Comparison of ENCODE assay signal across 10 cellular contexts in the genomic region with DNA sequence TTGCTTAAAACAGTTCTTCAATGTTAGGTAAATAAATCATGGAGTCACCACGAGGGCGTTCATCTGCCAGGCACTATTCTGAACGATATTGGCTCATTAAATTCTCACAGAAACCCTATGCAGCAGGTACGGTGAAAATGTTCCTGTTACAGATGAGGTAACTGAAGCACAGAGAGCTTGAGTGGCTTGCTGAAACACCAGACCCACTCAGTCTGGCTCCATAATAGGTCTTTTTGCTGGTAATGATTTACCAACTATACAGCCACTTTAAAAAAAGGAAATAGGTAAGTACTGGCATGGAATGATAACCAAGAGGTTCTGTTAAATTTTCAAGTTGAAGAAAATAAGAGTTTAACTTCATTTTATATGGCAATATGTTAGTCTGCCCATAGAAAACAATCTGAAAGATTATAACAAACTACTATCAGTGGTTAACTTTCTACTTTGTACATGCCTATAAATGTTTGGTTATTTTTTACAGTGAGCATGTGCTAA. TPM values are rescaled to one million over a fixed set of nuclear protein-coding genes. Genes with fewer than 3 reads are reported as not detected.
A peak's percentile ranks its signal among the peaks of the same experiment; 100 is the strongest.
DNase-seq lines count a peak whose midpoint lies in the region; TF ChIP-seq lines count a peak whose summit lies in the region.
"Had no signal": no experiment of that assay in that cellular context is flagged by ENCODE, and none has a peak within 500 bp of the region (broad histone marks: within the 10 kb centered on the region; RNA-seq: fewer than 3 reads in every experiment).

No MANE protein-coding gene starts in this region.

- no peak for TF ChIP-seq POLR2A in esophagus squamous epithelium (IDR thresholded peaks at IDR 0.05)

- peak overlapping the region; percentile 84 for H3K4me2 ChIP-seq in skeletal muscle satellite cell (ENCODE audit: low read length)

- H3K27ac ChIP-seq in esophagus squamous epithelium, result peak overlapping the region; percentile 95 to 100 (median 98)

- peak; percentile 46 for DNase-seq in DMS 273 (lab: John Stamatoyannopoulos, UW; ENCODE audit: unreplicated experiment)
- no peak for DNase-seq in DMS 273 treated with DMSO at 0.1 percent for 48 hours (lab: John Stamatoyannopoulos, UW)
- peak; percentile 9 for DNase-seq in M059J (ENCODE audit: low read depth)
- DNase-seq in esophagus squamous epithelium (lab: John Stamatoyannopoulos, UW), result no peak
- no peak for DNase-seq in C1 segment of cervical spinal cord (lab: John Stamatoyannopoulos, UW)
- DNase-seq in activated CD4-positive, alpha-beta T cell treated with anti-CD3 and anti-CD28 coated beads, Interleukin-2, amount 50 U/mL, for 4 hours, result no peak
- no peak for DNase-seq in ureter (ENCODE audit: low spot score)
- DNase-seq: activated CD8-positive, alpha-beta T cell treated with anti-CD3 and anti-CD28 coated beads, Interleukin-2, amount 10 ng/mL, durations not matched to agents 7 days and 5 days; substantia nigra had no signal

- peak overlapping the region; percentile 99 for H3K9ac ChIP-seq in skeletal muscle satellite cell (ENCODE audit: low read depth, low read length)

- TF ChIP-seq CTCF in esophagus squamous epithelium (IDR thresholded peaks at IDR 0.05), result no peak

- 12 to 17% methylated on average over 4 of the region's 4 CpGs for WGBS in esophagus squamous epithelium, 2 donors

- intact Hi-C loops in esophagus squamous epithelium (cut with DNase I), result no loop called here

- H3K27me3 ChIP-seq in esophagus squamous epithelium (no peaks in the 10 kb centered on the region), skeletal muscle satellite cell (ENCODE audit: control insufficient read depth, insufficient read depth, low read length) (no peaks in the 10 kb centered on the region)

- H3K4me1 ChIP-seq in esophagus squamous epithelium, result peaks cover 5 to 49% (median 15%) of the 10 kb centered on the region in 3 donors
- peaks cover 15% of the 10 kb centered on the region for H3K4me1 ChIP-seq in skeletal muscle satellite cell (ENCODE audit: control insufficient read depth, insufficient read depth, low read length)

- H3K4me3 ChIP-seq in esophagus squamous epithelium (peak overlapping the region in 3 of 4 donors; percentile 67 to 93 (median 84)), skeletal muscle satellite cell (ENCODE audit: low read length) (peak overlapping the region; percentile 99)

- H3K9me3 ChIP-seq in esophagus squamous epithelium (no peaks in the 10 kb centered on the region), skeletal muscle satellite cell (replicated peaks; ENCODE audit: low read length) (no peaks in the 10 kb centered on the region)

- no peaks in the 10 kb centered on the region for H3K36me3 ChIP-seq in esophagus squamous epithelium
- no peaks in the 10 kb centered on the region for H3K36me3 ChIP-seq in skeletal muscle satellite cell (ENCODE audit: insufficient read depth, low read length)

RNA-seq across cellular contexts. Expression of a gene that starts 1.3 kb away (rescaled TPM):
- 77.3 and 81.2 TPM in 2 replicates for total RNA-seq in M059J (2014; rRNA removed; shearing (Covaris generic))
- 10 to 100 TPM; 36.7 to 86.4 (median 72.4) TPM for total RNA-seq in esophagus squamous epithelium
- 88.5 and 96.1 TPM in 2 replicates for total RNA-seq in skeletal muscle satellite cell (2012; rRNA removed)
- 163 TPM for total RNA-seq in ureter

Comparison
In these comparisons a context has a peak if more than half of its experiments do, and no peak if none do; other contexts are left out.
1. DNase-seq: peak in DMS 273 (single experiment) and M059J (single experiment); none in DMS 273 treated with DMSO at 0.1 percent for 48 hours (single experiment), esophagus squamous epithelium (single experiment), C1 segment of cervical spinal cord (0 of 14), activated CD4-positive, alpha-beta T cell treated with anti-CD3 and anti-CD28 coated beads, Interleukin-2, amount 50 U/mL, for 4 hours (0 of 2) and ureter (single experiment).